In the genomic region with DNA sequence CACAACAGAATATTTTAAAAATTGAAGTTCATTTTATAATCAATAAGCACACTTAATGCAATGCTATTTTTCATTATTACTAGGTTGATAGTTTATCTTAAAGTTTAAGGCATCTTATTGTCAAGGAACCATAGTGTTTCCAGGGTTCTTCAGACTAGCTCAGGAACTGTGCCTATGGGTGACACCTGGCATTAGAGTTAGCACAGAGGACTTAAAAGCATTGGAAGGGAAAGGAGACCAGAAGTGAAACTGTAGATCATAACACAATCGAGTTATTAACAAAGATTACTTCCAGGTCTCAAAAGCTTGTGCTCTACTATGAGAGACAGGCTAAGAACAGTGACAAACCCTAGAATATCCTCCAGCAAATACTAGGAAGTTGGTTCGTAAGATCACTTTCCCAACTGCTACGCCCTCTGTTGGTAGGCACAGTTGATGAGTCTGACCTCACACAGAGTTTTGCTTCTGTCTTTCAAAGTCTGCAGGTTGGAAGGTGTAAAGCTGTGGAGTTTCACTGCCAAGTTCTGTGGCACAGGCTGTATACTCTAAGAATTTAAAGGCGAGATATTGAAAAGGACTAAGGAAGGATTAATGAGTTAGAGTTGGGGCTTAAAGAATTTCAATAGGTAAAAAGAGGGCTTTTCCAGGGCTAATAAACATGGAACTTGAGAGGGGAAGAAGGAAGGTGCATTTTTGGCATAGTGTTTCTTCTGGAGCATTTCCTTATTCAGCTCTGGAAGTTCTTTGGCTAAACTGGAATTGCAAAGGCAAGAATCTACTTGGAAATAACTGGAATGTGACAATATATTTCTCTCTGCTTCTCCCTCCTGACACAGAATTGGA, we compare ENCODE assay signal across 8 cellular contexts.
A peak's percentile ranks its signal among the peaks of the same experiment; 100 is the strongest.
DNase-seq lines count a peak whose midpoint lies in the region; ATAC-seq and TF ChIP-seq lines count a peak whose summit lies in the region.

No MANE protein-coding gene starts in this region.

- no peaks in the 10 kb centered on the region for H3K9me3 Mint-ChIP-seq in osteocyte (ENCODE audit: unreplicated experiment)

- no peaks in the 10 kb centered on the region for H3K9me3 ChIP-seq in T-helper 17 cell (ENCODE audit: control insufficient read depth, low read length, poor library complexity, severe bottlenecking)

- TF ChIP-seq CTCF in GM13977 (IDR thresholded peaks at IDR 0.05; ENCODE audit: extremely low read depth, insufficient read depth, missing control alignments) (peak; percentile 89), fibroblast of pulmonary artery (IDR thresholded peaks at IDR 0.05; ENCODE audit: low read length, missing control alignments) (peak; percentile 97), osteocyte (IDR thresholded peaks at IDR 0.05) (peak; percentile 81)

- ATAC-seq in HG02852 (IDR thresholded peaks at IDR 0.05; ENCODE audit: unreplicated experiment) (peak; percentile 81), T-helper 17 cell (peak; percentile 50)

- no peak overlapping the region for H3K27ac Mint-ChIP-seq in T-helper 17 cell
- peak overlapping the region; percentile 79 for H3K27ac Mint-ChIP-seq in osteocyte (ENCODE audit: unreplicated experiment)

- H3K27me3 Mint-ChIP-seq in T-helper 17 cell (peaks cover 5% of the 10 kb centered on the region), osteocyte (ENCODE audit: unreplicated experiment) (no peaks in the 10 kb centered on the region)

- no peak overlapping the region for H3K4me3 Mint-ChIP-seq in T-helper 17 cell
- H3K4me3 Mint-ChIP-seq in osteocyte (ENCODE audit: unreplicated experiment), result no peak overlapping the region

- H3K36me3 Mint-ChIP-seq in T-helper 17 cell (ENCODE audit: low read depth) (no peaks in the 10 kb centered on the region), osteocyte (ENCODE audit: unreplicated experiment) (no peaks in the 10 kb centered on the region)

- in situ Hi-C loops in GM13977 (cut with MboI; ENCODE audit: low pct_unique_long_range_greater_than_20kb, low sequenced_read_pairs, unreplicated experiment), result loop anchor here (25.0 kb wide), 1 partner anchor 643 kb away; no protein-coding TSS in a partner anchor

- no peaks in the 10 kb centered on the region for H3K4me1 Mint-ChIP-seq in T-helper 17 cell
- H3K4me1 Mint-ChIP-seq in osteocyte (ENCODE audit: unreplicated experiment), result peaks cover 50% of the 10 kb centered on the region

- peak; percentile 66 to 75 for DNase-seq in AML-193 (lab: John Stamatoyannopoulos, UW)
- DNase-seq in GM13977 (ENCODE audit: low spot score), result peak; percentile 9
- DNase-seq in NCI-H1105 treated with DMSO at 0.1 percent for 48 hours (lab: John Stamatoyannopoulos, UW), result peak; percentile 59
- DNase-seq in T-helper 17 cell, result no peak
- peak; percentile 86 for DNase-seq in fibroblast of pulmonary artery (ENCODE audit: low read depth)
- no peak for DNase-seq in osteocyte (ENCODE audit: extremely low spot score, unreplicated experiment)
- DNase-seq in NCI-H1048 (lab: John Stamatoyannopoulos, UW), result no peak

- no peak overlapping the region for H3K4me3 ChIP-seq in fibroblast of pulmonary artery (replicated peaks; ENCODE audit: low read depth, low read length)

Comparison
In these comparisons a context has a peak if more than half of its experiments do, and no peak if none do; other contexts are left out.
1. DNase-seq: peak in AML-193 (2 of 2), GM13977 (single experiment), NCI-H1105 treated with DMSO at 0.1 percent for 48 hours (single experiment) and fibroblast of pulmonary artery (single experiment); none in T-helper 17 cell (0 of 3), osteocyte (single experiment) and NCI-H1048 (single experiment).
2. Peak in every context shown above with its lines, with median percentiles within 50 percentile points of each other: CTCF ChIP-seq.